22 cellular contexts compared by ENCODE assay signal in genomic region chr6:124197148-124197547, GRCh38.
"Had no signal": no experiment of that assay in that cellular context is flagged by ENCODE, and none has a peak within 500 bp of the region (broad histone marks: within the 10 kb centered on the region; RNA-seq: fewer than 3 reads in every experiment).

No MANE protein-coding gene starts in this region.

- H3K36me3 Mint-ChIP-seq: activated naive CD8-positive, alpha-beta T cell; naive thymus-derived CD4-positive, alpha-beta T cell; T-cell had no signal

- H3K4me1 ChIP-seq: adrenal gland, ascending aorta, gastrocnemius medialis, tibial artery had no signal

- H3K27ac ChIP-seq: adrenal gland, ascending aorta, brain microvascular endothelial cell, gastrocnemius medialis, tibial artery, WERI-Rb-1 had no signal

- H3K9me3 Mint-ChIP-seq: stimulated activated naive CD8-positive, alpha-beta T cell treated with anti-CD3 and anti-CD28 coated beads, Interleukin-15, Interleukin-2, amounts not matched to agents 100 ng/mL and 50 ng/mL, for 24 hours had no signal

- DNase-seq: activated CD4-positive, alpha-beta T cell treated with anti-CD3 and anti-CD28 coated beads for 1 hour; activated gamma-delta T cell treated with Interleukin-2 at 50 U/mL for 16 hours; activated T-cell treated with anti-CD3 and anti-CD28 coated beads, Interleukin-2, amount 50 U/mL, for 1 hour; adrenal gland; brain microvascular endothelial cell; caudate nucleus; dermis blood vessel endothelial cell; effector CD8-positive, alpha-beta T cell; gastrocnemius medialis; hypothalamus; left colon; naive thymus-derived CD4-positive, alpha-beta T cell; stimulated activated CD4-positive, alpha-beta T cell treated with anti-CD3 and anti-CD28 coated beads, Interleukin-4, amount 100 ng/mL, for 4 hours; T-cell; tibial artery; WERI-Rb-1 had no signal

- H3K9me3 ChIP-seq: adrenal gland, ascending aorta, gastrocnemius medialis, tibial artery had no signal

- H3K27ac Mint-ChIP-seq: activated naive CD8-positive, alpha-beta T cell; naive thymus-derived CD4-positive, alpha-beta T cell; progenitor cell of endocrine pancreas; stimulated activated naive CD8-positive, alpha-beta T cell treated with anti-CD3 and anti-CD28 coated beads, Interleukin-15, Interleukin-2, amounts not matched to agents 100 ng/mL and 50 ng/mL, for 24 hours; T-cell; T-helper 2 cell treated with Interferon-gamma antibody and Interleukin-4, amounts not matched to agents 5 μg/mL and 100 μg/mL, for 36 hours had no signal

- H3K4me3 Mint-ChIP-seq: activated naive CD8-positive, alpha-beta T cell; naive thymus-derived CD4-positive, alpha-beta T cell; stimulated activated naive CD8-positive, alpha-beta T cell treated with anti-CD3 and anti-CD28 coated beads, Interleukin-15, Interleukin-2, amounts not matched to agents 100 ng/mL and 50 ng/mL, for 24 hours; T-cell; T-helper 2 cell treated with Interferon-gamma antibody and Interleukin-4, amounts not matched to agents 5 μg/mL and 100 μg/mL, for 36 hours had no signal

- H3K27me3 ChIP-seq: adrenal gland, ascending aorta, brain microvascular endothelial cell, gastrocnemius medialis, tibial artery had no signal

- ATAC-seq: esophagus mucosa; gastrocnemius medialis; left colon; naive thymus-derived CD4-positive, alpha-beta T cell; T-cell had no signal

- H3K27me3 Mint-ChIP-seq: activated naive CD8-positive, alpha-beta T cell; naive thymus-derived CD4-positive, alpha-beta T cell; progenitor cell of endocrine pancreas; stimulated activated naive CD8-positive, alpha-beta T cell treated with anti-CD3 and anti-CD28 coated beads, Interleukin-15, Interleukin-2, amounts not matched to agents 100 ng/mL and 50 ng/mL, for 24 hours; T-cell had no signal

- H3K4me1 Mint-ChIP-seq: naive thymus-derived CD4-positive, alpha-beta T cell; T-cell had no signal

- H3K36me3 ChIP-seq: adrenal gland, ascending aorta, brain microvascular endothelial cell, gastrocnemius medialis, tibial artery, WERI-Rb-1 had no signal

- H3K4me3 ChIP-seq: adrenal gland, ascending aorta, gastrocnemius medialis, tibial artery had no signal
